Comparison of ENCODE assay signal across 1 cellular context in the genomic region with DNA sequence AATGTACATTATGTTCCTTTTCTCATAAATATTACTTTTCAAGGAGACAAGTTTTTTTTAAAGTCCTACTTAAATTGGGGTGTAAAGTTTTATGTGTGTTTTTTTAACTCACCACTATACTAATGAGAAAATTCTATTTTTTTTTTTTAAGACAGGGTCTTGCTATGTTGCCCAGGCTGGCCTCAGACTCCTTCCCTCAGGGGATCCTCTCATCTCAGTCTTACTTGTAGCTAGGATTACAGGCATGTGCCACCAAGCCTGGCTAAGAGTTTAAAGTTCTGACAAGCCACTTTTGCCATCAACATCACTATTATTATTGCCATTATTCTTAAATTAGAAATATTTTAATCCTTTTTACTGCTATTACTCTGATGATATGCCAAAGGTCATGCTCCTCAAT.
TF ChIP-seq lines count a peak whose summit lies in the region.

No MANE protein-coding gene starts in this region.

TF ChIP-seq in K562, 482 proteins besides CTCF, POLR2A, EP300 and RAD21:
- TF ChIP-seq, protein P1, sequence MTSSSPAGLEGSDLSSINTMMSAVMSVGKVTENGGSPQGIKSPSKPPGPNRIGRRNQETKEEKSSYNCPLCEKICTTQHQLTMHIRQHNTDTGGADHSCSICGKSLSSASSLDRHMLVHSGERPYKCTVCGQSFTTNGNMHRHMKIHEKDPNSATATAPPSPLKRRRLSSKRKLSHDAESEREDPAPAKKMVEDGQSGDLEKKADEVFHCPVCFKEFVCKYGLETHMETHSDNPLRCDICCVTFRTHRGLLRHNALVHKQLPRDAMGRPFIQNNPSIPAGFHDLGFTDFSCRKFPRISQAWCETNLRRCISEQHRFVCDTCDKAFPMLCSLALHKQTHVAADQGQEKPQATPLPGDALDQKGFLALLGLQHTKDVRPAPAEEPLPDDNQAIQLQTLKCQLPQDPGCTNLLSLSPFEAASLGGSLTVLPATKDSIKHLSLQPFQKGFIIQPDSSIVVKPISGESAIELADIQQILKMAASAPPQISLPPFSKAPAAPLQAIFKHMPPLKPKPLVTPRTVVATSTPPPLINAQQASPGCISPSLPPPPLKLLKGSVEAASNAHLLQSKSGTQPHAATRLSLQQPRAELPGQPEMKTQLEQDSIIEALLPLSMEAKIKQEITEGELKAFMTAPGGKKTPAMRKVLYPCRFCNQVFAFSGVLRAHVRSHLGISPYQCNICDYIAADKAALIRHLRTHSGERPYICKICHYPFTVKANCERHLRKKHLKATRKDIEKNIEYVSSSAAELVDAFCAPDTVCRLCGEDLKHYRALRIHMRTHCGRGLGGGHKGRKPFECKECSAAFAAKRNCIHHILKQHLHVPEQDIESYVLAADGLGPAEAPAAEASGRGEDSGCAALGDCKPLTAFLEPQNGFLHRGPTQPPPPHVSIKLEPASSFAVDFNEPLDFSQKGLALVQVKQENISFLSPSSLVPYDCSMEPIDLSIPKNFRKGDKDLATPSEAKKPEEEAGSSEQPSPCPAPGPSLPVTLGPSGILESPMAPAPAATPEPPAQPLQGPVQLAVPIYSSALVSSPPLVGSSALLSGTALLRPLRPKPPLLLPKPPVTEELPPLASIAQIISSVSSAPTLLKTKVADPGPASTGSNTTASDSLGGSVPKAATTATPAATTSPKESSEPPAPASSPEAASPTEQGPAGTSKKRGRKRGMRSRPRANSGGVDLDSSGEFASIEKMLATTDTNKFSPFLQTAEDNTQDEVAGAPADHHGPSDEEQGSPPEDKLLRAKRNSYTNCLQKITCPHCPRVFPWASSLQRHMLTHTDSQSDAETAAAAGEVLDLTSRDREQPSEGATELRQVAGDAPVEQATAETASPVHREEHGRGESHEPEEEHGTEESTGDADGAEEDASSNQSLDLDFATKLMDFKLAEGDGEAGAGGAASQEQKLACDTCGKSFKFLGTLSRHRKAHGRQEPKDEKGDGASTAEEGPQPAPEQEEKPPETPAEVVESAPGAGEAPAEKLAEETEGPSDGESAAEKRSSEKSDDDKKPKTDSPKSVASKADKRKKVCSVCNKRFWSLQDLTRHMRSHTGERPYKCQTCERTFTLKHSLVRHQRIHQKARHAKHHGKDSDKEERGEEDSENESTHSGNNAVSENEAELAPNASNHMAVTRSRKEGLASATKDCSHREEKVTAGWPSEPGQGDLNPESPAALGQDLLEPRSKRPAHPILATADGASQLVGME (CRISPR knock-in tag; IDR thresholded peaks at IDR 0.05) = no peak
- TF ChIP-seq CREB1 (IDR thresholded peaks at IDR 0.05) (no peak), CREB1 (CRISPR knock-in tag; IDR thresholded peaks at IDR 0.05) (no peak), RBM25 (IDR thresholded peaks at IDR 0.05; ENCODE audit: low read depth, low read length, severe bottlenecking) (peak; percentile 31), ZNF184 (CRISPR knock-in tag; IDR thresholded peaks at IDR 0.05) (no peak), MXI1 (IDR thresholded peaks at IDR 0.05; ENCODE audit: low read depth, low read length) (no peak), ZNF121 (CRISPR knock-in tag; conservative IDR thresholded peaks at IDR 0.05) (peak; percentile 74)
